ENCODE assay signal across 1 cellular context in genomic region chr4:14100349-14100748, GRCh38.
TF ChIP-seq lines count a peak whose summit lies in the region.

No MANE protein-coding gene starts in this region.

TF ChIP-seq in endothelial cell of umbilical vein, 7 proteins besides CTCF, POLR2A, EP300 and RAD21 (continued from another document):
- no peak for TF ChIP-seq MAX (IDR thresholded peaks at IDR 0.05; ENCODE audit: insufficient read depth, insufficient read length)
